Comparison of ENCODE assay signal across 18 cellular contexts in genomic region chr1:187624812-187625542, GRCh38.
A peak's percentile ranks its signal among the peaks of the same experiment; 100 is the strongest.
DNase-seq lines count a peak whose midpoint lies in the region; FAIRE-seq and TF ChIP-seq lines count a peak whose summit lies in the region.
"Had no signal": no experiment of that assay in that cellular context is flagged by ENCODE, and none has a peak within 500 bp of the region (broad histone marks: within the 10 kb centered on the region; RNA-seq: fewer than 3 reads in every experiment).

No MANE protein-coding gene starts in this region.

- TF ChIP-seq RAD21 in H1 (IDR thresholded peaks at IDR 0.05 in 1 of 2, conservative IDR thresholded peaks at IDR 0.05 in 1 of 2; ENCODE audit: low read depth in 2 of 2, low read length in 2 of 2) (no peak), SK-N-SH (IDR thresholded peaks at IDR 0.05; ENCODE audit: low read length) (no peak)

- H2BK20ac ChIP-seq in H1 (ENCODE audit: low read length), result no peak overlapping the region

- H3K4me1 ChIP-seq in HUES6 (ENCODE audit: control insufficient read depth, insufficient read depth, low read length), result peaks cover 28% of the 10 kb centered on the region
- no peaks in the 10 kb centered on the region for H3K4me1 ChIP-seq in NT2/D1 (ENCODE audit: insufficient read depth, insufficient read length)
- peaks cover 0 to 6% (median 3%) of the 10 kb centered on the region in 4 experiments; a peak in 2 of 7 replicates for H3K4me1 ChIP-seq in H1 (replicated peaks in 1 of 4; ENCODE audit: control insufficient read depth in 3 of 4, insufficient read depth in 4 of 4, low read length in 3 of 4)
- peaks cover 0 to 2% of the 10 kb centered on the region in 2 experiments; a peak in 1 of 4 replicates for H3K4me1 ChIP-seq in SK-N-SH (ENCODE audit: control insufficient read depth in 1 of 2, insufficient read depth in 2 of 2, low read depth in 1 of 2, low read length in 1 of 2)
- H3K4me1 ChIP-seq: ascending aorta, Caco-2, thyroid gland had no signal

- peak in 1 of 2 experiments; percentile 69; a peak in 1 of 3 replicates for TF ChIP-seq EP300 in H1 (IDR thresholded peaks at IDR 0.05; ENCODE audit: borderline replicate concordance in 1 of 2, low read depth in 2 of 2, low read length in 2 of 2)
- TF ChIP-seq EP300 in SK-N-SH (IDR thresholded peaks at IDR 0.05; ENCODE audit: borderline replicate concordance in 1 of 2, low read depth in 1 of 2, low read length in 1 of 2), result no peak

- H2AFZ ChIP-seq in H1 (ENCODE audit: low read length) (no peak overlapping the region), SK-N-SH (ENCODE audit: low read depth) (no peak overlapping the region)

- H3K79me2 ChIP-seq in H1 (ENCODE audit: control insufficient read depth in 1 of 2, insufficient read depth in 2 of 2, low read length in 2 of 2), result no peaks in the 10 kb centered on the region
- H3K79me2 ChIP-seq in SK-N-SH (ENCODE audit: insufficient read depth), result no peaks in the 10 kb centered on the region

- FAIRE-seq in H1 (lab: Jason Lieb, UNC), result peak; percentile 58
- FAIRE-seq: G401.6, K562 had no signal

- no peaks in the 10 kb centered on the region for H3K79me1 ChIP-seq in H1 (ENCODE audit: low read depth, low read length)

- no peak overlapping the region for H3K4ac ChIP-seq in H1 (replicated peaks; ENCODE audit: insufficient read length, low read depth, low read length)

- no peak overlapping the region for H4K5ac ChIP-seq in H1 (ENCODE audit: insufficient read length, low read depth, low read length)

- no peaks in the 10 kb centered on the region for H3K23me2 ChIP-seq in H1 (ENCODE audit: low read depth, low read length)

- peak; percentile 57 for DNase-seq in NT2/D1 (ENCODE audit: low read depth, low spot score)
- DNase-seq in H1 (ENCODE audit: low read depth in 1 of 2, low spot score in 2 of 2), result peak in 1 of 2 experiments; percentile 21
- peak; percentile 25 for DNase-seq in skeletal muscle cell (ENCODE audit: low read depth)
- no peak for DNase-seq in GM19238 (ENCODE audit: insufficient read length, low spot score)
- no peak for DNase-seq in effector CD4-positive, alpha-beta T cell
- DNase-seq in SK-N-SH, result no peak
- DNase-seq in T-helper 1 cell, result no peak
- DNase-seq: activated CD4-positive, alpha-beta T cell treated with anti-CD3 and anti-CD28 coated beads, Interleukin-2, amount 10 ng/mL, durations not matched to agents 24 days and 14 days; Caco-2; effector memory CD8-positive, alpha-beta T cell; left cardiac atrium; NCI-H1105; NCI-H526 treated with DMSO at 0.1 percent for 48 hours; thyroid gland had no signal

- H2AK5ac ChIP-seq in H1 (ENCODE audit: low read depth, low read length), result no peak overlapping the region

- no peaks in the 10 kb centered on the region for H3F3A ChIP-seq in SK-N-SH (replicated peaks; ENCODE audit: insufficient read depth)

- H2BK5ac ChIP-seq in H1 (ENCODE audit: low read depth, low read length), result no peak overlapping the region; the same call in 1 of the 2 replicates

- H4K8ac ChIP-seq in H1 (ENCODE audit: extremely low read depth, insufficient read depth, low read length), result no peak overlapping the region

- TF ChIP-seq CTCF in H1 (IDR thresholded peaks at IDR 0.05; ENCODE audit: control extremely low read depth in 1 of 3, insufficient read depth in 1 of 3, low read depth in 1 of 3, low read length in 3 of 3) (no peak), SK-N-SH (IDR thresholded peaks at IDR 0.05) (no peak)

- POLR2A ChIA-PET in H1 (lab: Charles Lee; ENCODE audit: partially characterized antibody) (interaction anchor here (0.9 kb wide), 1 partner anchor 13 kb away, joined by 4 read pairs; no protein-coding TSS in a partner anchor), SK-N-SH (lab: Yijun Ruan, JAX) (no interaction called here)

- H3K36me3 ChIP-seq in HUES6 (ENCODE audit: control insufficient read depth, insufficient read depth, low read length), result no peaks in the 10 kb centered on the region
- H3K36me3 ChIP-seq in NT2/D1 (ENCODE audit: insufficient read depth, insufficient read length, low read length), result no peaks in the 10 kb centered on the region
- H3K36me3 ChIP-seq in H1 (ENCODE audit: control insufficient read depth in 2 of 4, insufficient read depth in 4 of 4, low read length in 3 of 4), result no peaks in the 10 kb centered on the region
- no peaks in the 10 kb centered on the region for H3K36me3 ChIP-seq in SK-N-SH (replicated peaks in 1 of 2; ENCODE audit: control insufficient read depth in 1 of 2, insufficient read depth in 2 of 2, low read length in 1 of 2)
- H3K36me3 ChIP-seq: ascending aorta, thyroid gland had no signal

- H2BK120ac ChIP-seq in H1 (replicated peaks; ENCODE audit: low read depth, low read length), result no peak overlapping the region

- no peak overlapping the region for H3K18ac ChIP-seq in H1 (ENCODE audit: extremely low read depth, low read length)

- H3K14ac ChIP-seq in H1 (ENCODE audit: insufficient read length), result no peak overlapping the region

- CTCF ChIA-PET in H1 (lab: Charles Lee; ENCODE audit: partially characterized antibody) (no interaction called here), SK-N-SH (lab: Yijun Ruan, JAX) (no interaction called here)

- no peak overlapping the region for H4K91ac ChIP-seq in H1 (replicated peaks; ENCODE audit: insufficient read length, low read length)

- 5% methylated on average over 2 of the region's 2 CpGs; no CpG with 5 or more reads in 1 of the 2 experiments for WGBS in H1 (ENCODE audit: extremely low coverage in 1 of 2, insufficient coverage in 1 of 2, insufficient read length in 1 of 2, insufficient replicate concordance in 2 of 2, low coverage in 1 of 2, low lambda C conversion rate in 2 of 2, missing lambda C conversion rate in 1 of 2), 2 experiments
- 89% methylated on average over 2 of the region's 2 CpGs for WGBS in SK-N-SH (ENCODE audit: low lambda C conversion rate)

- no peak overlapping the region for H3K56ac ChIP-seq in H1 (replicated peaks; ENCODE audit: insufficient read length, low read depth, low read length)

- no peak overlapping the region for H2BK12ac ChIP-seq in H1 (ENCODE audit: low read depth, low read length)

- no peaks in the 10 kb centered on the region for H3K9me2 ChIP-seq in SK-N-SH

- H4K20me1 ChIP-seq in H1 (replicated peaks in 1 of 2; ENCODE audit: control insufficient read depth in 1 of 2, insufficient read depth in 2 of 2, low read length in 2 of 2), result no peaks in the 10 kb centered on the region
- H4K20me1 ChIP-seq in SK-N-SH (ENCODE audit: insufficient read depth), result no peaks in the 10 kb centered on the region

- H3K23ac ChIP-seq in H1 (ENCODE audit: insufficient read length), result no peak overlapping the region

- H3K4me2 ChIP-seq in H1 (ENCODE audit: insufficient read depth in 1 of 2, low read depth in 2 of 2, low read length in 2 of 2) (peak overlapping the region; percentile 13 to 32), SK-N-SH (no peak overlapping the region)

- H3K9ac ChIP-seq in HUES6 (ENCODE audit: low read length), result peak overlapping the region; percentile 24
- H3K9ac ChIP-seq in NT2/D1 (ENCODE audit: insufficient read length, low read depth), result no peak overlapping the region
- no peak overlapping the region for H3K9ac ChIP-seq in H1 (replicated peaks in 1 of 4; ENCODE audit: extremely low read depth in 1 of 4, low read depth in 3 of 4, low read length in 3 of 4)
- H3K9ac ChIP-seq in SK-N-SH, result no peak overlapping the region

- peak overlapping the region; percentile 92 for H3K27ac ChIP-seq in HUES6 (ENCODE audit: low read depth, low read length)
- no peak overlapping the region; the same call in 1 of the 2 replicates for H3K27ac ChIP-seq in H1 (ENCODE audit: low read depth, low read length)
- no peak overlapping the region for H3K27ac ChIP-seq in SK-N-SH (ENCODE audit: low read depth in 2 of 2, low read length in 1 of 2)
- H3K27ac ChIP-seq: ascending aorta, thyroid gland had no signal

- no peak overlapping the region for H2BK15ac ChIP-seq in H1 (ENCODE audit: low read length)

- H3K9me3 ChIP-seq in HUES6 (ENCODE audit: control insufficient read depth, insufficient read depth, low read depth, low read length) (peaks cover 5% of the 10 kb centered on the region; the same call in 1 of the 2 replicates), NT2/D1 (ENCODE audit: insufficient read depth, low read length) (peaks cover 26% of the 10 kb centered on the region), H1 (ENCODE audit: insufficient read depth in 2 of 2, low read depth in 1 of 2, low read length in 1 of 2) (no peaks in the 10 kb centered on the region), SK-N-SH (no peaks in the 10 kb centered on the region)
- H3K9me3 ChIP-seq: ascending aorta, Caco-2, thyroid gland had no signal

- H3K27me3 ChIP-seq in HUES6 (ENCODE audit: control insufficient read depth, insufficient read depth, low read length), result no peaks in the 10 kb centered on the region
- H3K27me3 ChIP-seq in NT2/D1 (ENCODE audit: insufficient read depth, insufficient read length), result no peaks in the 10 kb centered on the region
- no peaks in the 10 kb centered on the region for H3K27me3 ChIP-seq in H1 (replicated peaks in 1 of 4; ENCODE audit: control insufficient read depth in 3 of 4, extremely low read depth in 1 of 4, insufficient read depth in 3 of 4, low read length in 3 of 4)
- H3K27me3 ChIP-seq in SK-N-SH (ENCODE audit: insufficient read depth), result no peaks in the 10 kb centered on the region
- H3K27me3 ChIP-seq: ascending aorta, thyroid gland had no signal

- H3K4me3 ChIP-seq in HUES6 (ENCODE audit: low read depth, low read length) (peak overlapping the region; percentile 32; the same call in 1 of the 2 replicates), NT2/D1 (ENCODE audit: insufficient read length, low read depth) (no peak overlapping the region), H1 (ENCODE audit: extremely low read depth in 1 of 4, insufficient read depth in 2 of 4, low read depth in 3 of 4, low read length in 4 of 4) (peak overlapping the region in 3 of 4 experiments; percentile 6 to 37 (median 10); a peak in 3 of 8 replicates), skeletal muscle cell (ENCODE audit: low read depth, low read length) (no peak overlapping the region), SK-N-SH (ENCODE audit: low read depth in 2 of 2, low read length in 1 of 2) (no peak overlapping the region)
- H3K4me3 ChIP-seq: ascending aorta, K562, thyroid gland had no signal

- TF ChIP-seq POLR2A in H1 (IDR thresholded peaks at IDR 0.05; ENCODE audit: control extremely low read depth in 1 of 2, low read depth in 2 of 2, low read length in 2 of 2), result no peak

TF ChIP-seq in H1, 55 proteins besides CTCF, POLR2A, EP300 and RAD21 (continues in another document):
- TF ChIP-seq SP1 (IDR thresholded peaks at IDR 0.05; ENCODE audit: low read depth, low read length) (0 out of 2 replicates have a peak, but pooled peaks have one; percentile 31), TEAD4 (IDR thresholded peaks at IDR 0.05; ENCODE audit: low read depth, low read length) (peak; percentile 67; the same call in 1 of the 2 replicates)

TF ChIP-seq in SK-N-SH, 30 proteins besides CTCF, POLR2A, EP300 and RAD21 (continues in another document):
- TF ChIP-seq SIN3A (IDR thresholded peaks at IDR 0.05; ENCODE audit: borderline replicate concordance, low read depth, low read length), result no peak
- no peak for TF ChIP-seq NRF1 (IDR thresholded peaks at IDR 0.05; ENCODE audit: low read depth, low read length)
- TF ChIP-seq SMC3 (IDR thresholded peaks at IDR 0.05; ENCODE audit: low read depth, low read length), result no peak
- no peak for TF ChIP-seq GABPA (IDR thresholded peaks at IDR 0.05; ENCODE audit: low read depth)
- no peak for TF ChIP-seq MEF2A (IDR thresholded peaks at IDR 0.05; ENCODE audit: borderline replicate concordance, low read depth)
- TF ChIP-seq GATA2 (CRISPR knock-in tag; IDR thresholded peaks at IDR 0.05), result no peak

Comparison
In these comparisons a context has a peak if more than half of its experiments do, and no peak if none do; other contexts are left out.
1. H3K4me3 ChIP-seq: peak in HUES6 (single experiment) and H1 (3 of 4); none in NT2/D1 (single experiment), skeletal muscle cell (single experiment) and SK-N-SH (0 of 2).
2. DNase-seq: peak in NT2/D1 (single experiment) and skeletal muscle cell (single experiment); none in GM19238 (single experiment), effector CD4-positive, alpha-beta T cell (single experiment), SK-N-SH (single experiment) and T-helper 1 cell (0 of 5).